In genomic region chr22:33803371-33803770, GRCh38 we compare ENCODE assay signal across 11 cellular contexts.
DNase-seq lines count a peak whose midpoint lies in the region; ATAC-seq and TF ChIP-seq lines count a peak whose summit lies in the region.
"Had no signal": no experiment of that assay in that cellular context is flagged by ENCODE, and none has a peak within 500 bp of the region (broad histone marks: within the 10 kb centered on the region; RNA-seq: fewer than 3 reads in every experiment).

No MANE protein-coding gene starts in this region.

- ATAC-seq in esophagus mucosa, result peak; percentile 73

- H3K9me3 ChIP-seq in muscle layer of duodenum (ENCODE audit: control insufficient read depth in 1 of 2, low read length in 2 of 2), result no peaks in the 10 kb centered on the region
- no peaks in the 10 kb centered on the region for H3K9me3 ChIP-seq in suprapubic skin
- H3K9me3 ChIP-seq: upper lobe of left lung had no signal

- no peaks in the 10 kb centered on the region for H3K36me3 ChIP-seq in muscle layer of duodenum (ENCODE audit: control insufficient read depth in 1 of 2, insufficient read depth in 2 of 2, low read length in 2 of 2)
- H3K36me3 ChIP-seq in suprapubic skin, result no peaks in the 10 kb centered on the region
- H3K36me3 ChIP-seq: upper lobe of left lung had no signal

- H3K27ac ChIP-seq in muscle layer of duodenum (ENCODE audit: low read length) (peak overlapping the region; percentile 19), suprapubic skin (no peak overlapping the region)
- H3K27ac ChIP-seq: SK-N-MC, upper lobe of left lung had no signal

- H3K4me3 ChIP-seq in muscle layer of duodenum (ENCODE audit: low read depth in 1 of 2, low read length in 2 of 2), result no peak overlapping the region
- no peak overlapping the region for H3K4me3 ChIP-seq in suprapubic skin
- H3K4me3 ChIP-seq: SK-N-MC, upper lobe of left lung had no signal

- 42% methylated on average over 4 of the region's 4 CpGs for WGBS in suprapubic skin

- no peak for TF ChIP-seq CTCF in suprapubic skin (IDR thresholded peaks at IDR 0.05)

- DNase-seq in A172 (ENCODE audit: low spot score) (peak; percentile 41), LHCN-M2 (ENCODE audit: low read depth) (peak; percentile 62), OCI-M1 (lab: John Stamatoyannopoulos, UW) (no peak), activated gamma-delta T cell (lab: John Stamatoyannopoulos, UW) (no peak), suprapubic skin (ENCODE audit: low spot score in 2 of 2) (no peak)
- no peak for DNase-seq in activated CD4-positive, alpha-beta T cell treated with anti-CD3 and anti-CD28 coated beads for 4 hours
- DNase-seq: activated CD4-positive, alpha-beta T cell treated with anti-CD3 and anti-CD28 coated beads, Interleukin-2, amount 10 ng/mL, durations not matched to agents 7 days and 5 days; upper lobe of left lung had no signal

- no peak for TF ChIP-seq EP300 in suprapubic skin (IDR thresholded peaks at IDR 0.05)

- H3K4me1 ChIP-seq in muscle layer of duodenum (ENCODE audit: control insufficient read depth in 1 of 2, insufficient read depth in 2 of 2, low read length in 2 of 2) (peaks cover 7 to 18% of the 10 kb centered on the region in 2 donors), suprapubic skin (peaks cover 11% of the 10 kb centered on the region)

- no peaks in the 10 kb centered on the region for H3K27me3 ChIP-seq in muscle layer of duodenum (ENCODE audit: low read depth, low read length)
- no peaks in the 10 kb centered on the region for H3K27me3 ChIP-seq in suprapubic skin
- H3K27me3 ChIP-seq: upper lobe of left lung had no signal

- TF ChIP-seq POLR2A in suprapubic skin (IDR thresholded peaks at IDR 0.05), result no peak

Comparison
In these comparisons a context has a peak if more than half of its experiments do, and no peak if none do; other contexts are left out.
1. DNase-seq: peak in A172 (single experiment) and LHCN-M2 (single experiment); none in OCI-M1 (single experiment), activated CD4-positive, alpha-beta T cell treated with anti-CD3 and anti-CD28 coated beads for 4 hours (0 of 2), activated gamma-delta T cell (single experiment) and suprapubic skin (0 of 2).